In genomic region chr14:100988411-100988900, GRCh38 we compare ENCODE assay signal across 16 cellular contexts.
DNase-seq lines count a peak whose midpoint lies in the region; ATAC-seq, FAIRE-seq and TF ChIP-seq lines count a peak whose summit lies in the region.
"Had no signal": no experiment of that assay in that cellular context is flagged by ENCODE, and none has a peak within 500 bp of the region (broad histone marks: within the 10 kb centered on the region; RNA-seq: fewer than 3 reads in every experiment).

No MANE protein-coding gene starts in this region.

- H3K9me3 ChIP-seq in HAP-1: no peaks in the 10 kb centered on the region; the same call in 1 of the 2 replicates
- H3K9me3 ChIP-seq: BLaER1, SK-N-SH had no signal

- peak overlapping the region; percentile 99 for H3K27ac ChIP-seq in foreskin keratinocyte
- H3K27ac ChIP-seq: BLaER1 had no signal

- H3K4me3 ChIP-seq in HAP-1: no peak overlapping the region
- H3K4me3 ChIP-seq: BLaER1 had no signal

- ATAC-seq in GM18861 (IDR thresholded peaks at IDR 0.05; ENCODE audit: unreplicated experiment) (peak; percentile 65), HG02970 (IDR thresholded peaks at IDR 0.05; ENCODE audit: low FRiP score, unreplicated experiment) (peak; percentile 60), foreskin keratinocyte (peak; percentile 97), HG03469 (IDR thresholded peaks at IDR 0.05; ENCODE audit: unreplicated experiment) (no peak), HG03521 (IDR thresholded peaks at IDR 0.05; ENCODE audit: unreplicated experiment) (no peak)

- peak; percentile 90 for FAIRE-seq in RCC 7860 (lab: Jason Lieb, UNC)
- FAIRE-seq: H1 had no signal

- no peaks in the 10 kb centered on the region for H3K36me3 ChIP-seq in HAP-1 (replicated peaks)
- H3K36me3 ChIP-seq: BLaER1 had no signal

- DNase-seq in RCC 7860 (ENCODE audit: low spot score) (peak; percentile 85), foreskin keratinocyte (peak; percentile 95 to 98), GF-D8 (lab: John Stamatoyannopoulos, UW) (no peak), HAP-1 (ENCODE audit: low spot score in 2 of 2) (no peak)
- DNase-seq: activated T-cell treated with anti-CD3 and anti-CD28 coated beads, Interleukin-2, amount 50 U/mL, for 24 hours; DMS79; glutamatergic neuron; NCI-H146; SK-N-SH; stimulated activated CD4-positive, alpha-beta T cell treated with anti-CD3 and anti-CD28 coated beads, Interleukin-2, amount 100 ng/mL, for 24 hours had no signal

- no peaks in the 10 kb centered on the region for H3K27me3 ChIP-seq in foreskin keratinocyte
- no peaks in the 10 kb centered on the region for H3K27me3 ChIP-seq in HAP-1 (ENCODE audit: low read depth)
- H3K27me3 ChIP-seq: BLaER1 had no signal

- in situ Hi-C loops in HAP-1 (cut with MboI; ENCODE audit: low sequenced_read_pairs): no loop called here

- TF ChIP-seq CTCF in foreskin keratinocyte (conservative IDR thresholded peaks at IDR 0.05): no peak

- H3K4me1 ChIP-seq in foreskin keratinocyte: peaks cover 54% of the 10 kb centered on the region
- H3K4me1 ChIP-seq in HAP-1: no peaks in the 10 kb centered on the region
- H3K4me1 ChIP-seq: BLaER1 had no signal

Comparison
In these comparisons a context has a peak if more than half of its experiments do, and no peak if none do; other contexts are left out.
1. ATAC-seq: peak in GM18861 (single experiment), HG02970 (single experiment) and foreskin keratinocyte (single experiment); none in HG03469 (single experiment) and HG03521 (single experiment).
2. DNase-seq: peak in RCC 7860 (single experiment) and foreskin keratinocyte (2 of 2); none in GF-D8 (single experiment) and HAP-1 (0 of 2).